Comparison of ENCODE assay signal across 8 cellular contexts in genomic region chr12:4307593-4308333, GRCh38. TPM values are rescaled to one million over a fixed set of nuclear protein-coding genes. Genes with fewer than 3 reads are reported as not detected.
DNase-seq lines count a peak whose midpoint lies in the region; ATAC-seq, FAIRE-seq and TF ChIP-seq lines count a peak whose summit lies in the region.

No MANE protein-coding gene starts in this region.

- no peak overlapping the region for H3K27ac ChIP-seq in endothelial cell of umbilical vein (ENCODE audit: insufficient read depth, low read depth, low read length)
- H3K27ac ChIP-seq in lower lobe of right lung: no peak overlapping the region
- H3K27ac ChIP-seq in transverse colon: peak overlapping the region; percentile 45 to 55 (median 53)

- in situ Hi-C loops in transverse colon (cut with MboI; ENCODE audit: low pct_ligation_motif_present in 1 of 4, low pct_unique_long_range_greater_than_20kb in 1 of 4, low sequenced_read_pairs in 3 of 4): loop anchor here in 3 of 4 donors (10.0 to 25.0 kb wide), 2 partner anchors 217 to 230 kb away; partner anchors contain the start of gene RAD51AP1 (in 2 of the 3)

- peaks cover 7 to 10% of the 10 kb centered on the region in 2 experiments for H3K27me3 ChIP-seq in endothelial cell of umbilical vein (ENCODE audit: control insufficient read depth in 2 of 2, insufficient read depth in 2 of 2, low read length in 2 of 2)
- no peaks in the 10 kb centered on the region for H3K27me3 ChIP-seq in lower lobe of right lung (ENCODE audit: low read depth)
- H3K27me3 ChIP-seq in transverse colon: no peaks in the 10 kb centered on the region

- H3K9me3 ChIP-seq in endothelial cell of umbilical vein (replicated peaks; ENCODE audit: control insufficient read depth, insufficient read depth, low read length) (no peaks in the 10 kb centered on the region), lower lobe of right lung (no peaks in the 10 kb centered on the region), transverse colon (no peaks in the 10 kb centered on the region)

- no peaks in the 10 kb centered on the region for H3K36me3 ChIP-seq in endothelial cell of umbilical vein (ENCODE audit: control insufficient read depth in 2 of 2, extremely low read depth in 1 of 2, insufficient read depth in 2 of 2, low read length in 2 of 2)
- H3K36me3 ChIP-seq in lower lobe of right lung: peaks cover 25% of the 10 kb centered on the region
- no peaks in the 10 kb centered on the region for H3K36me3 ChIP-seq in transverse colon

- intact Hi-C loops in endothelial cell of umbilical vein (cut with micrococcal nuclease): loop anchor here (1.0 kb wide), 3 partner anchors 114 to 451 kb away; no protein-coding TSS in a partner anchor
- intact Hi-C loops in lower lobe of right lung (cut with DNase I): no loop called here
- intact Hi-C loops in transverse colon (cut with DNase I; ENCODE audit: low total_unique reads): no loop called here

- CTCF ChIA-PET in endothelial cell of umbilical vein (lab: Charles Lee): interaction anchor here (0.5 to 1.3 kb wide), 7 partner anchors 21 to 450 kb away, joined by 3 to 5 read pairs (median 3); no protein-coding TSS in a partner anchor

- peak; percentile 89 to 90 for ATAC-seq in lower lobe of right lung
- ATAC-seq in HG03442 (IDR thresholded peaks at IDR 0.05; ENCODE audit: unreplicated experiment): no peak

- peak; percentile 97 for DNase-seq in ELF-1 (ENCODE audit: low read depth, low spot score)
- DNase-seq in M059J (ENCODE audit: low read depth): peak; percentile 70
- DNase-seq in SHP77 treated with DMSO at 0.1 percent for 48 hours (lab: John Stamatoyannopoulos, UW): peak; percentile 25
- peak; percentile 71 for DNase-seq in endothelial cell of umbilical vein (ENCODE audit: low read depth, low spot score)
- DNase-seq in lower lobe of right lung: peak; percentile 67
- DNase-seq in transverse colon: peak; percentile 80
- DNase-seq in GF-D8 (lab: John Stamatoyannopoulos, UW): no peak

- H3K9me1 ChIP-seq in endothelial cell of umbilical vein (replicated peaks; ENCODE audit: control insufficient read depth, extremely low read depth, insufficient read depth, low read length): no peaks in the 10 kb centered on the region

- FAIRE-seq in endothelial cell of umbilical vein (lab: Jason Lieb, UNC): peak; percentile 96

- dilution Hi-C loops in endothelial cell of umbilical vein (cut with MboI; ENCODE audit: extremely low pct_ligation_motif_present, low sequenced_read_pairs): no loop called here

- WGBS in transverse colon (ENCODE audit: low coverage in 1 of 2), 2 donors: 33% methylated on average over 3 to 25 of the region's 25 CpGs

- H3K4me3 ChIP-seq in endothelial cell of umbilical vein (replicated peaks in 1 of 3; ENCODE audit: insufficient read depth in 1 of 3, low read depth in 1 of 3, low read length in 3 of 3): no peak overlapping the region
- peak overlapping the region; percentile 17 for H3K4me3 ChIP-seq in lower lobe of right lung
- H3K4me3 ChIP-seq in transverse colon: no peak overlapping the region

- POLR2A ChIA-PET in endothelial cell of umbilical vein (lab: Charles Lee): no interaction called here

- H4K20me1 ChIP-seq in endothelial cell of umbilical vein (replicated peaks; ENCODE audit: control insufficient read depth, extremely low read depth, insufficient read depth, low read length): no peaks in the 10 kb centered on the region

- TF ChIP-seq POLR2A in endothelial cell of umbilical vein (IDR thresholded peaks at IDR 0.05; ENCODE audit: low read depth, low read length) (no peak), transverse colon (IDR thresholded peaks at IDR 0.05) (no peak)

- H3K4me1 ChIP-seq in endothelial cell of umbilical vein (ENCODE audit: control insufficient read depth, extremely low read depth, insufficient read depth, low read length) (no peaks in the 10 kb centered on the region), lower lobe of right lung (no peaks in the 10 kb centered on the region), transverse colon (peaks cover 17 to 39% (median 32%) of the 10 kb centered on the region in 4 donors)

- peak overlapping the region; percentile 48 for H3K4me2 ChIP-seq in endothelial cell of umbilical vein (ENCODE audit: insufficient read depth, low read length)

- H2AFZ ChIP-seq in endothelial cell of umbilical vein (ENCODE audit: low read depth, low read length): peak overlapping the region; percentile 76

- no peak for TF ChIP-seq EP300 in transverse colon (IDR thresholded peaks at IDR 0.05; ENCODE audit: low read depth)

- H3K79me2 ChIP-seq in endothelial cell of umbilical vein (ENCODE audit: control insufficient read depth, insufficient read depth, low read length): no peaks in the 10 kb centered on the region

- no TSS peak for BruUV-seq in endothelial cell of umbilical vein (replicated peaks; lab: Mats Ljungman, UMichigan)

- H3K9ac ChIP-seq in endothelial cell of umbilical vein (replicated peaks; ENCODE audit: extremely low read depth, insufficient read depth, low read length): no peak overlapping the region

- TF ChIP-seq CTCF in endothelial cell of umbilical vein (IDR thresholded peaks at IDR 0.05; ENCODE audit: extremely low read depth in 1 of 2, insufficient read depth in 1 of 2, low read depth in 1 of 2, low read length in 2 of 2): peak; percentile 64 to 73
- peak; percentile 68 for TF ChIP-seq CTCF in lower lobe of right lung (IDR thresholded peaks at IDR 0.05)
- peak; percentile 67 to 88 (median 70) for TF ChIP-seq CTCF in transverse colon (IDR thresholded peaks at IDR 0.05)

TF ChIP-seq in endothelial cell of umbilical vein, 7 proteins besides CTCF, POLR2A, EP300 and RAD21:
- TF ChIP-seq GATA2 (IDR thresholded peaks at IDR 0.05; ENCODE audit: insufficient read depth, insufficient read length, low read depth, low read length) (no peak), EZH2 (IDR thresholded peaks at IDR 0.05; ENCODE audit: borderline replicate concordance, low read depth, low read length, severe bottlenecking) (peak; percentile 37)
TF ChIP-seq in endothelial cell of umbilical vein: peak in this region for 1.

RNA-seq across cellular contexts. Expression of gene TIGAR, which starts 13.2 kb away (rescaled TPM):
- total RNA-seq in M059J (2014; rRNA removed; shearing (Covaris generic)): 11.5 and 18.1 TPM in 2 replicates
- total RNA-seq in endothelial cell of umbilical vein (31.2 and 36.3 TPM in 2 replicates), lower lobe of right lung (18.6 TPM), transverse colon (10 to 100 TPM in 1 of 4 donors, 1 to 10 TPM in 3; 2.6 to 26.6 (median 4.4) TPM)
- 4.3 and 5.6 TPM in 2 replicates for polyA plus RNA-seq in endothelial cell of umbilical vein
- polyA plus RNA-seq in endothelial cell of umbilical vein (2011; cell fraction: cytosol; rRNA removed): 10.1 and 11.9 TPM in 2 replicates
- polyA plus RNA-seq in endothelial cell of umbilical vein (2011; cell fraction: nucleus; rRNA removed): 5.3 and 9.6 TPM in 2 replicates
- 34.3 and 38.7 TPM in 2 replicates for polyA plus RNA-seq in endothelial cell of umbilical vein (2012)
- 3.6 and 3.8 TPM in 2 replicates for polyA minus RNA-seq in endothelial cell of umbilical vein
- 4.6 TPM for polyA minus RNA-seq in endothelial cell of umbilical vein (2011; cell fraction: cytosol; rRNA and poly(A)+ RNA removed)
- polyA minus RNA-seq in endothelial cell of umbilical vein (2011; cell fraction: nucleus; rRNA and poly(A)+ RNA removed): 2.6 and 3.1 TPM in 2 replicates

RNA-seq across cellular contexts. Expression of gene CCND2, which starts 34.2 kb away (rescaled TPM):
- not detected in 2 replicates for total RNA-seq in M059J (2014; rRNA removed; shearing (Covaris generic))
- 3.4 and 5.7 TPM in 2 replicates for total RNA-seq in endothelial cell of umbilical vein
- polyA plus RNA-seq in endothelial cell of umbilical vein: 0.68 and 0.96 TPM in 2 replicates
- polyA plus RNA-seq in endothelial cell of umbilical vein (2011; cell fraction: cytosol; rRNA removed): 0.75 and 0.80 TPM in 2 replicates
- polyA plus RNA-seq in endothelial cell of umbilical vein (2011; cell fraction: nucleus; rRNA removed): 1.1 TPM in 2 replicates
- 1.0 and 2.2 TPM in 2 replicates for polyA plus RNA-seq in endothelial cell of umbilical vein (2012)
- 4.0 and 8.3 TPM in 2 replicates for polyA minus RNA-seq in endothelial cell of umbilical vein
- polyA minus RNA-seq in endothelial cell of umbilical vein (2011; cell fraction: cytosol; rRNA and poly(A)+ RNA removed): not detected
- polyA minus RNA-seq in endothelial cell of umbilical vein (2011; cell fraction: nucleus; rRNA and poly(A)+ RNA removed): 1.2 TPM in 2 replicates
- 57.7 TPM for total RNA-seq in lower lobe of right lung
- total RNA-seq in transverse colon: 100 to 1,000 TPM in 1 of 4 donors, 10 to 100 TPM in 3; 32.9 to 132 (median 58.8) TPM

Comparison
In these comparisons a context has a peak if more than half of its experiments do, and no peak if none do; other contexts are left out.
1. H3K27ac ChIP-seq: peak in transverse colon (4 of 4); none in endothelial cell of umbilical vein (single experiment) and lower lobe of right lung (single experiment).
2. Peak in every context shown above with its lines, with median percentiles within 50 percentile points of each other: CTCF ChIP-seq.